In the genomic region with DNA sequence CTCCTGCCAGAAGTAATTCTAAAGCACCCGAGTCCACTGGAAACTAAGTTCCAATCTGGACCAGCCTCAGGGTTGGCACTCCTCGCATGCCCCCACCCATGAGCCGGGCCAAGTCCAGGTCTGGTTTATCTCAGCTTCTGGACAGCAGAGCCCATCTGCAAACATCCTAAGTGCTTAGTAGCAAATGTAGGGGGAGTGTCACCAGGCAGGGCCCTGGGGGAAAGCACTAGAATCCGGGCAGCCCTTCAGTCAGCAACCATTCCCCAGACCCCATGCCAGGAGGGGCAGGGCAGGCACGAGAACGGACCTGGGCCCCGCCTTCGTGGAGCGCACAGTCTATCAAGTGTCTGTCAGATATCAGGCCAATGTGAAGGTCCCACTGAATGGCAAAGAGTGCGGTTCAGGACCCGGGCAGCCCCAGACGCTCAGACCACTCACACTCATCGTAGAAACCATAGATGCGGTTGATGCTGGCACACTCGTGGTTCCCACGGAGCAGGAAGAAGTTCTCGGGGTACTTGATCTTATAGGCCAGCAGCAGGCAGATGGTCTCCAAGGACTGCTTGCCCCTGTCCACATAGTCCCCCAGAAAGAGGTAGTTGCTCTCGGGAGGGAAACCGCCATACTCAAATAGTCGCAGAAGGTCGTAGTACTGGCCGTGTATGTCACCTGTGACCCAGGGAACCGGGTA, we compare ENCODE assay signal across 8 cellular contexts. TPM values are rescaled to one million over a fixed set of nuclear protein-coding genes. Genes with fewer than 3 reads are reported as not detected.
DNase-seq lines count a peak whose midpoint lies in the region; ATAC-seq, FAIRE-seq and TF ChIP-seq lines count a peak whose summit lies in the region.

No MANE protein-coding gene starts in this region.

- H3K79me2 ChIP-seq in endothelial cell of umbilical vein (ENCODE audit: control insufficient read depth, insufficient read depth, low read length) (peaks cover 19% of the 10 kb centered on the region), neural progenitor cell (ENCODE audit: low read depth) (peaks cover 16% of the 10 kb centered on the region)

- H2AFZ ChIP-seq in endothelial cell of umbilical vein (ENCODE audit: low read depth, low read length): no peak overlapping the region
- H2AFZ ChIP-seq in neural progenitor cell (replicated peaks): no peak overlapping the region

- no peaks in the 10 kb centered on the region for H4K20me1 ChIP-seq in endothelial cell of umbilical vein (replicated peaks; ENCODE audit: control insufficient read depth, extremely low read depth, insufficient read depth, low read length)
- peaks cover 8% of the 10 kb centered on the region for H4K20me1 ChIP-seq in neural progenitor cell (ENCODE audit: low read depth)

- H3K9ac ChIP-seq in endothelial cell of umbilical vein (replicated peaks; ENCODE audit: extremely low read depth, insufficient read depth, low read length) (peak overlapping the region; percentile 89), neural progenitor cell (peak overlapping the region; percentile 75)

- no peak for ATAC-seq in CD4-positive, CD25-positive, alpha-beta regulatory T cell (ENCODE audit: low read depth in 2 of 2)
- ATAC-seq in RWPE2 (ENCODE audit: low read depth): no peak
- ATAC-seq in GM18868 (IDR thresholded peaks at IDR 0.05; ENCODE audit: unreplicated experiment): no peak
- ATAC-seq in omental fat pad (ENCODE audit: low FRiP score): no peak

- TF ChIP-seq POLR2A in endothelial cell of umbilical vein (IDR thresholded peaks at IDR 0.05; ENCODE audit: low read depth, low read length): no peak

- no peaks in the 10 kb centered on the region for H3K9me3 Mint-ChIP-seq in CD4-positive, CD25-positive, alpha-beta regulatory T cell
- no peaks in the 10 kb centered on the region for H3K9me3 Mint-ChIP-seq in neural progenitor cell

- H3K4me3 ChIP-seq in CD4-positive, CD25-positive, alpha-beta regulatory T cell (ENCODE audit: low read depth, low read length): peak overlapping the region; percentile 78
- H3K4me3 ChIP-seq in RWPE2 (ENCODE audit: severe bottlenecking) (peak overlapping the region; percentile 78), endothelial cell of umbilical vein (replicated peaks in 1 of 3; ENCODE audit: insufficient read depth in 1 of 3, low read depth in 1 of 3, low read length in 3 of 3) (peak overlapping the region; percentile 79 to 89 (median 89)), neural progenitor cell (peak overlapping the region; percentile 87)

- H3K27me3 Mint-ChIP-seq in CD4-positive, CD25-positive, alpha-beta regulatory T cell: peaks cover 6% of the 10 kb centered on the region
- H3K27me3 Mint-ChIP-seq in neural progenitor cell (ENCODE audit: insufficient read depth, low read depth): peaks cover 8% of the 10 kb centered on the region

- H3K9me1 ChIP-seq in endothelial cell of umbilical vein (replicated peaks; ENCODE audit: control insufficient read depth, extremely low read depth, insufficient read depth, low read length): no peaks in the 10 kb centered on the region

- H3K4me1 ChIP-seq in CD4-positive, CD25-positive, alpha-beta regulatory T cell (ENCODE audit: control insufficient read depth, insufficient read depth, low read length, poor library complexity, severe bottlenecking): peaks cover 78% of the 10 kb centered on the region
- H3K4me1 ChIP-seq in RWPE2 (ENCODE audit: insufficient read depth, poor library complexity, severe bottlenecking): no peaks in the 10 kb centered on the region
- H3K4me1 ChIP-seq in endothelial cell of umbilical vein (ENCODE audit: control insufficient read depth, extremely low read depth, insufficient read depth, low read length): peaks cover 19% of the 10 kb centered on the region
- peaks cover 13% of the 10 kb centered on the region for H3K4me1 ChIP-seq in neural progenitor cell

- no peaks in the 10 kb centered on the region for H3K27me3 ChIP-seq in CD4-positive, CD25-positive, alpha-beta regulatory T cell (ENCODE audit: control insufficient read depth, insufficient read depth, low read length)
- H3K27me3 ChIP-seq in RWPE2 (ENCODE audit: insufficient read depth, poor library complexity, severe bottlenecking): no peaks in the 10 kb centered on the region
- H3K27me3 ChIP-seq in endothelial cell of umbilical vein (ENCODE audit: control insufficient read depth in 2 of 2, insufficient read depth in 2 of 2, low read length in 2 of 2): no peaks in the 10 kb centered on the region
- H3K27me3 ChIP-seq in neural progenitor cell: no peaks in the 10 kb centered on the region

- dilution Hi-C loops in endothelial cell of umbilical vein (cut with MboI; ENCODE audit: extremely low pct_ligation_motif_present, low sequenced_read_pairs): no loop called here

- peak overlapping the region; percentile 87 for H3K27ac ChIP-seq in CD4-positive, CD25-positive, alpha-beta regulatory T cell (ENCODE audit: insufficient read depth, low read length, poor library complexity, severe bottlenecking)
- H3K27ac ChIP-seq in RWPE2 (ENCODE audit: poor library complexity, severe bottlenecking) (peak overlapping the region; percentile 80), endothelial cell of umbilical vein (ENCODE audit: insufficient read depth, low read depth, low read length) (no peak overlapping the region), neural progenitor cell (no peak overlapping the region)

- H3K4me3 Mint-ChIP-seq in CD4-positive, CD25-positive, alpha-beta regulatory T cell: peak overlapping the region; percentile 83 to 97 (median 90)
- peak overlapping the region; percentile 86 for H3K4me3 Mint-ChIP-seq in neural progenitor cell

- DNase-seq in CD4-positive, CD25-positive, alpha-beta regulatory T cell: no peak
- no peak for DNase-seq in RWPE2 (ENCODE audit: low spot score)
- DNase-seq in endothelial cell of umbilical vein (ENCODE audit: low read depth, low spot score): no peak
- no peak for DNase-seq in neural progenitor cell (ENCODE audit: low spot score)
- DNase-seq in NCI-H226: no peak
- no peak for DNase-seq in omental fat pad (ENCODE audit: low spot score)
- no peak for DNase-seq in NCI-H510A (lab: John Stamatoyannopoulos, UW)

- H3K4me2 ChIP-seq in endothelial cell of umbilical vein (ENCODE audit: insufficient read depth, low read length) (peak overlapping the region; percentile 73), neural progenitor cell (peak overlapping the region; percentile 95)

- peaks cover 8% of the 10 kb centered on the region for H3F3A ChIP-seq in neural progenitor cell (ENCODE audit: low read depth)

- peak overlapping the region; percentile 69 to 88 (median 84) for H3K27ac Mint-ChIP-seq in CD4-positive, CD25-positive, alpha-beta regulatory T cell
- H3K27ac Mint-ChIP-seq in neural progenitor cell: no peak overlapping the region

- intact Hi-C loops in endothelial cell of umbilical vein (cut with micrococcal nuclease): no loop called here

- peaks cover 32% of the 10 kb centered on the region for H3K36me3 ChIP-seq in CD4-positive, CD25-positive, alpha-beta regulatory T cell (ENCODE audit: control insufficient read depth, insufficient read depth, low read length)
- H3K36me3 ChIP-seq in RWPE2 (ENCODE audit: low read depth): peaks cover 41% of the 10 kb centered on the region
- H3K36me3 ChIP-seq in endothelial cell of umbilical vein (ENCODE audit: control insufficient read depth in 2 of 2, extremely low read depth in 1 of 2, insufficient read depth in 2 of 2, low read length in 2 of 2): peaks cover 6 to 25% of the 10 kb centered on the region in 2 experiments
- H3K36me3 ChIP-seq in neural progenitor cell: no peaks in the 10 kb centered on the region

- H3K36me3 Mint-ChIP-seq in CD4-positive, CD25-positive, alpha-beta regulatory T cell: peaks cover 11% of the 10 kb centered on the region
- H3K36me3 Mint-ChIP-seq in neural progenitor cell: peaks cover 10% of the 10 kb centered on the region

- H3K4me1 Mint-ChIP-seq in CD4-positive, CD25-positive, alpha-beta regulatory T cell: peaks cover 0 to 76% (median 23%) of the 10 kb centered on the region in 4 donors
- H3K4me1 Mint-ChIP-seq in neural progenitor cell: peaks cover 31% of the 10 kb centered on the region

- no peaks in the 10 kb centered on the region for H3K9me3 ChIP-seq in CD4-positive, CD25-positive, alpha-beta regulatory T cell (ENCODE audit: control insufficient read depth in 2 of 2, low read length in 2 of 2)
- H3K9me3 ChIP-seq in RWPE2 (ENCODE audit: severe bottlenecking) (no peaks in the 10 kb centered on the region), endothelial cell of umbilical vein (replicated peaks; ENCODE audit: control insufficient read depth, insufficient read depth, low read length) (no peaks in the 10 kb centered on the region), neural progenitor cell (ENCODE audit: low read depth) (no peaks in the 10 kb centered on the region)

- TF ChIP-seq CTCF in RWPE2 (IDR thresholded peaks at IDR 0.05; ENCODE audit: poor library complexity, severe bottlenecking): no peak
- TF ChIP-seq CTCF in endothelial cell of umbilical vein (IDR thresholded peaks at IDR 0.05; ENCODE audit: extremely low read depth in 1 of 2, insufficient read depth in 1 of 2, low read depth in 1 of 2, low read length in 2 of 2): no peak
- TF ChIP-seq CTCF in neural progenitor cell (IDR thresholded peaks at IDR 0.05): no peak
- no peak for TF ChIP-seq CTCF in omental fat pad (IDR thresholded peaks at IDR 0.05)

- POLR2A ChIA-PET in endothelial cell of umbilical vein (lab: Charles Lee): no interaction called here

- CTCF ChIA-PET in endothelial cell of umbilical vein (lab: Charles Lee): interaction anchor here (1.0 to 4.2 kb wide), 17 partner anchors 8 to 105 kb away, joined by 3 to 32 read pairs (median 11); partner anchors contain the start of genes AIP, PITPNM1, RAD9A and RPS6KB2

- no TSS peak for BruUV-seq in endothelial cell of umbilical vein (replicated peaks; lab: Mats Ljungman, UMichigan)

- FAIRE-seq in endothelial cell of umbilical vein (lab: Jason Lieb, UNC): no peak

RNA-seq across cellular contexts. Expression of gene PPP1CA, which starts 1.3 kb away (rescaled TPM):
- total RNA-seq in CD4-positive, CD25-positive, alpha-beta regulatory T cell: 160 TPM
- polyA plus RNA-seq in CD4-positive, CD25-positive, alpha-beta regulatory T cell: 100 to 1,000 TPM; 547 to 762 (median 622) TPM
- total RNA-seq in endothelial cell of umbilical vein (192 and 202 TPM in 2 replicates), neural progenitor cell (ENCODE audit: low replicate concordance) (102 and 189 TPM in 2 replicates), omental fat pad (100 to 1,000 TPM in 2 of 4 donors, 10 to 100 TPM in 2; 91.9 to 110 (median 97.6) TPM)
- 419 and 446 TPM in 2 replicates for polyA plus RNA-seq in endothelial cell of umbilical vein
- polyA plus RNA-seq in endothelial cell of umbilical vein (2011; cell fraction: cytosol; rRNA removed): 287 and 295 TPM in 2 replicates
- polyA plus RNA-seq in endothelial cell of umbilical vein (2011; cell fraction: nucleus; rRNA removed): 126 and 127 TPM in 2 replicates
- polyA plus RNA-seq in endothelial cell of umbilical vein (2012): 168 and 197 TPM in 2 replicates
- 148 and 170 TPM in 2 replicates for polyA minus RNA-seq in endothelial cell of umbilical vein
- polyA minus RNA-seq in endothelial cell of umbilical vein (2011; cell fraction: cytosol; rRNA and poly(A)+ RNA removed): 131 TPM
- 30.2 and 40.7 TPM in 2 replicates for polyA minus RNA-seq in endothelial cell of umbilical vein (2011; cell fraction: nucleus; rRNA and poly(A)+ RNA removed)

RNA-seq across cellular contexts. Expression of gene TBC1D10C, which starts 3.5 kb away (rescaled TPM):
- 312 TPM for total RNA-seq in CD4-positive, CD25-positive, alpha-beta regulatory T cell
- polyA plus RNA-seq in CD4-positive, CD25-positive, alpha-beta regulatory T cell: 100 to 1,000 TPM; 328 to 504 (median 378) TPM
- total RNA-seq in endothelial cell of umbilical vein (not detected in 2 replicates), neural progenitor cell (ENCODE audit: low replicate concordance) (0.15 and 1.1 TPM in 2 replicates), omental fat pad (1 to 10 TPM; 1.6 to 7.1 (median 3.4) TPM)
- not detected in 2 replicates for polyA plus RNA-seq in endothelial cell of umbilical vein
- polyA plus RNA-seq in endothelial cell of umbilical vein (2011; cell fraction: cytosol; rRNA removed): not detected in 2 replicates
- 0.20 TPM in 1 of 2 replicates, not detected in the other for polyA plus RNA-seq in endothelial cell of umbilical vein (2011; cell fraction: nucleus; rRNA removed)
- polyA plus RNA-seq in endothelial cell of umbilical vein (2012): 0.20 and 0.26 TPM in 2 replicates
- 1.4 TPM in 1 of 2 replicates, not detected in the other for polyA minus RNA-seq in endothelial cell of umbilical vein
- polyA minus RNA-seq in endothelial cell of umbilical vein (2011; cell fraction: cytosol; rRNA and poly(A)+ RNA removed): not detected
- not detected in 2 replicates for polyA minus RNA-seq in endothelial cell of umbilical vein (2011; cell fraction: nucleus; rRNA and poly(A)+ RNA removed)

RNA-seq across cellular contexts. Expression of gene RAD9A, which starts 8.6 kb away (rescaled TPM):
- 27.5 TPM for total RNA-seq in CD4-positive, CD25-positive, alpha-beta regulatory T cell
- 1 to 10 TPM; 3.5 to 6.7 (median 6.4) TPM for polyA plus RNA-seq in CD4-positive, CD25-positive, alpha-beta regulatory T cell
- total RNA-seq in endothelial cell of umbilical vein (18.4 and 24.6 TPM in 2 replicates), neural progenitor cell (ENCODE audit: low replicate concordance) (10.4 and 37.5 TPM in 2 replicates), omental fat pad (10 to 100 TPM in 2 of 4 donors, 1 to 10 TPM in 2; 5.5 to 18.0 (median 10.4) TPM)
- polyA plus RNA-seq in endothelial cell of umbilical vein: 22.2 and 25.5 TPM in 2 replicates
- 8.0 and 14.2 TPM in 2 replicates for polyA plus RNA-seq in endothelial cell of umbilical vein (2011; cell fraction: cytosol; rRNA removed)
- 93.4 and 97.2 TPM in 2 replicates for polyA plus RNA-seq in endothelial cell of umbilical vein (2011; cell fraction: nucleus; rRNA removed)
- polyA plus RNA-seq in endothelial cell of umbilical vein (2012): 13.7 and 14.0 TPM in 2 replicates
- 8.2 and 9.1 TPM in 2 replicates for polyA minus RNA-seq in endothelial cell of umbilical vein
- polyA minus RNA-seq in endothelial cell of umbilical vein (2011; cell fraction: cytosol; rRNA and poly(A)+ RNA removed): 6.8 TPM
- polyA minus RNA-seq in endothelial cell of umbilical vein (2011; cell fraction: nucleus; rRNA and poly(A)+ RNA removed): 16.2 and 18.6 TPM in 2 replicates

RNA-seq across cellular contexts. Expression of gene CARNS1, which starts 15.1 kb away (rescaled TPM):
- 7.8 TPM for total RNA-seq in CD4-positive, CD25-positive, alpha-beta regulatory T cell
- polyA plus RNA-seq in CD4-positive, CD25-positive, alpha-beta regulatory T cell: 1 to 10 TPM in 2 of 4 donors, under 1 TPM in 2; 0.63 to 2.3 (median 1.1) TPM
- total RNA-seq in endothelial cell of umbilical vein (0.16 and 0.35 TPM in 2 replicates), neural progenitor cell (ENCODE audit: low replicate concordance) (0.22 and 0.52 TPM in 2 replicates), omental fat pad (10 to 100 TPM in 1 of 4 donors, 1 to 10 TPM in 2, under 1 TPM in 1; 0.47 to 42.6 (median 7.5) TPM)
- 0.14 and 0.27 TPM in 2 replicates for polyA plus RNA-seq in endothelial cell of umbilical vein
- 0.04 and 0.08 TPM in 2 replicates for polyA plus RNA-seq in endothelial cell of umbilical vein (2011; cell fraction: cytosol; rRNA removed)
- 0.62 and 0.76 TPM in 2 replicates for polyA plus RNA-seq in endothelial cell of umbilical vein (2011; cell fraction: nucleus; rRNA removed)
- polyA plus RNA-seq in endothelial cell of umbilical vein (2012): 0.11 and 0.16 TPM in 2 replicates
- 0.13 and 0.22 TPM in 2 replicates for polyA minus RNA-seq in endothelial cell of umbilical vein
- polyA minus RNA-seq in endothelial cell of umbilical vein (2011; cell fraction: cytosol; rRNA and poly(A)+ RNA removed): not detected
- polyA minus RNA-seq in endothelial cell of umbilical vein (2011; cell fraction: nucleus; rRNA and poly(A)+ RNA removed): 0.19 TPM in 1 of 2 replicates, not detected in the other

RNA-seq across cellular contexts. Expression of gene CLCF1, which starts 27.0 kb away (rescaled TPM):
- total RNA-seq in CD4-positive, CD25-positive, alpha-beta regulatory T cell: 3.0 TPM
- 1 to 10 TPM in 1 of 4 donors, under 1 TPM in 3; 0.10 to 1.3 (median 0.40) TPM for polyA plus RNA-seq in CD4-positive, CD25-positive, alpha-beta regulatory T cell
- total RNA-seq in endothelial cell of umbilical vein (5.7 and 5.8 TPM in 2 replicates), neural progenitor cell (ENCODE audit: low replicate concordance) (2.0 and 3.7 TPM in 2 replicates), omental fat pad (10 to 100 TPM in 3 of 4 donors, 1 to 10 TPM in 1; 4.1 to 51.4 (median 25.1) TPM)
- 6.5 and 8.7 TPM in 2 replicates for polyA plus RNA-seq in endothelial cell of umbilical vein
- 4.3 and 4.7 TPM in 2 replicates for polyA plus RNA-seq in endothelial cell of umbilical vein (2011; cell fraction: cytosol; rRNA removed)
- 9.3 TPM in 2 replicates for polyA plus RNA-seq in endothelial cell of umbilical vein (2011; cell fraction: nucleus; rRNA removed)
- 4.2 and 6.0 TPM in 2 replicates for polyA plus RNA-seq in endothelial cell of umbilical vein (2012)
- polyA minus RNA-seq in endothelial cell of umbilical vein: 2.1 TPM in 2 replicates
- polyA minus RNA-seq in endothelial cell of umbilical vein (2011; cell fraction: cytosol; rRNA and poly(A)+ RNA removed): 4.3 TPM
- 1.4 and 1.8 TPM in 2 replicates for polyA minus RNA-seq in endothelial cell of umbilical vein (2011; cell fraction: nucleus; rRNA and poly(A)+ RNA removed)

Comparison
In these comparisons a context has a peak if more than half of its experiments do, and no peak if none do; other contexts are left out.
1. H3K27ac ChIP-seq: peak in CD4-positive, CD25-positive, alpha-beta regulatory T cell (single experiment) and RWPE2 (single experiment); none in endothelial cell of umbilical vein (single experiment) and neural progenitor cell (single experiment).
2. RNA of gene TBC1D10C, which starts 3.5 kb away (total RNA-seq): 312 TPM in CD4-positive, CD25-positive, alpha-beta regulatory T cell (single experiment); 1.6 to 7.1 TPM in omental fat pad, 0.15 to 1.1 TPM in neural progenitor cell and not detected in endothelial cell of umbilical vein; every median in the first group is over 10 times any median in the second.
3. Peak in every context shown above with its lines, with median percentiles within 50 percentile points of each other: H3K4me3 ChIP-seq.